ENCODE assay signal across 10 cellular contexts in genomic region chr2:215619989-215620388, GRCh38.
DNase-seq lines count a peak whose midpoint lies in the region; TF ChIP-seq lines count a peak whose summit lies in the region.
"Had no signal": no experiment of that assay in that cellular context is flagged by ENCODE, and none has a peak within 500 bp of the region (broad histone marks: within the 10 kb centered on the region; RNA-seq: fewer than 3 reads in every experiment).

No MANE protein-coding gene starts in this region.

- no peaks in the 10 kb centered on the region for H3K36me3 ChIP-seq in smooth muscle cell (ENCODE audit: low read depth)
- H3K36me3 ChIP-seq: ovary had no signal

- H3K27ac ChIP-seq in smooth muscle cell (ENCODE audit: low read depth), result peak overlapping the region; percentile 75
- H3K27ac ChIP-seq: ovary had no signal

- H3K4me1 ChIP-seq in smooth muscle cell (ENCODE audit: low read depth), result peaks cover 17% of the 10 kb centered on the region

- H4K20me1 ChIP-seq in smooth muscle cell (ENCODE audit: low read depth), result no peaks in the 10 kb centered on the region

- no peaks in the 10 kb centered on the region for H3K79me2 ChIP-seq in smooth muscle cell (ENCODE audit: low read depth)

- DNase-seq in NCI-H510A treated with DMSO at 0.1 percent for 48 hours (lab: John Stamatoyannopoulos, UW), result peak; percentile 55
- DNase-seq in NCI-H510A (lab: John Stamatoyannopoulos, UW), result no peak
- DNase-seq in NCI-H460 (ENCODE audit: extremely low read depth, low read depth), result peak; percentile 69
- DNase-seq in epithelial cell of esophagus (ENCODE audit: low read depth), result peak; percentile 29
- DNase-seq in smooth muscle cell (lab: John Stamatoyannopoulos, UW; ENCODE audit: unreplicated experiment), result no peak
- DNase-seq in GF-D8 (lab: John Stamatoyannopoulos, UW), result no peak
- DNase-seq in activated CD4-positive, CD25-positive, alpha-beta regulatory T cell treated with anti-CD3 and anti-CD28 coated beads, Interleukin-2, amount 50 U/mL, for 72 hours, result no peak
- DNase-seq in anterior cingulate cortex (lab: John Stamatoyannopoulos, UW), result no peak
- DNase-seq: activated B cell treated with CpG ODN at 0.5 μM for 24 hours had no signal

- H3F3A ChIP-seq in smooth muscle cell (ENCODE audit: low read depth), result peaks cover 4% of the 10 kb centered on the region

- no peak overlapping the region for H2AFZ ChIP-seq in smooth muscle cell (ENCODE audit: low read depth)

- no peak overlapping the region for H3K4me2 ChIP-seq in smooth muscle cell

- no peak for TF ChIP-seq CTCF in epithelial cell of esophagus (IDR thresholded peaks at IDR 0.05; ENCODE audit: insufficient read depth, low read depth, low read length, missing control alignments)
- no peak for TF ChIP-seq CTCF in smooth muscle cell (IDR thresholded peaks at IDR 0.05; ENCODE audit: borderline replicate concordance, insufficient read depth, poor library complexity, severe bottlenecking)

- H3K27me3 ChIP-seq in smooth muscle cell (ENCODE audit: low read depth), result no peaks in the 10 kb centered on the region
- H3K27me3 ChIP-seq: ovary had no signal

- H3K4me3 ChIP-seq in epithelial cell of esophagus (ENCODE audit: low read length) (no peak overlapping the region), smooth muscle cell (peak overlapping the region; percentile 15)
- H3K4me3 ChIP-seq: ovary had no signal

- H3K9me3 ChIP-seq in smooth muscle cell (replicated peaks; ENCODE audit: low read depth), result no peaks in the 10 kb centered on the region
- H3K9me3 ChIP-seq: ovary had no signal

- 64% methylated on average over 10 of the region's 10 CpGs for WGBS in smooth muscle cell (ENCODE audit: low lambda C conversion rate)

- no peak overlapping the region for H3K9ac ChIP-seq in smooth muscle cell (ENCODE audit: low read depth)

Comparison
In these comparisons a context has a peak if more than half of its experiments do, and no peak if none do; other contexts are left out.
1. DNase-seq: peak in NCI-H510A treated with DMSO at 0.1 percent for 48 hours (single experiment), NCI-H460 (single experiment) and epithelial cell of esophagus (single experiment); none in NCI-H510A (single experiment), smooth muscle cell (single experiment), GF-D8 (single experiment), activated CD4-positive, CD25-positive, alpha-beta regulatory T cell treated with anti-CD3 and anti-CD28 coated beads, Interleukin-2, amount 50 U/mL, for 72 hours (single experiment) and anterior cingulate cortex (0 of 58).